ENCODE assay signal across 1 cellular context in genomic region chr10:132611986-132612385, GRCh38.
TF ChIP-seq lines count a peak whose summit lies in the region.

No MANE protein-coding gene starts in this region.

TF ChIP-seq in SK-N-SH, 30 proteins besides CTCF, POLR2A, EP300 and RAD21 (continued from another document):
- no peak for TF ChIP-seq PBX3 (IDR thresholded peaks at IDR 0.05)
- TF ChIP-seq NFIC (IDR thresholded peaks at IDR 0.05; ENCODE audit: borderline replicate concordance) = no peak
- TF ChIP-seq MXI1 (IDR thresholded peaks at IDR 0.05; ENCODE audit: low read depth, low read length) = no peak
- TF ChIP-seq TEAD4 (IDR thresholded peaks at IDR 0.05; ENCODE audit: borderline replicate concordance, insufficient read depth) = no peak
- TF ChIP-seq CHD2 (IDR thresholded peaks at IDR 0.05; ENCODE audit: low read length, partially characterized antibody) = no peak
TF ChIP-seq in SK-N-SH: peak in this region for 0.
